ENCODE assay signal across 23 cellular contexts in the genomic region with DNA sequence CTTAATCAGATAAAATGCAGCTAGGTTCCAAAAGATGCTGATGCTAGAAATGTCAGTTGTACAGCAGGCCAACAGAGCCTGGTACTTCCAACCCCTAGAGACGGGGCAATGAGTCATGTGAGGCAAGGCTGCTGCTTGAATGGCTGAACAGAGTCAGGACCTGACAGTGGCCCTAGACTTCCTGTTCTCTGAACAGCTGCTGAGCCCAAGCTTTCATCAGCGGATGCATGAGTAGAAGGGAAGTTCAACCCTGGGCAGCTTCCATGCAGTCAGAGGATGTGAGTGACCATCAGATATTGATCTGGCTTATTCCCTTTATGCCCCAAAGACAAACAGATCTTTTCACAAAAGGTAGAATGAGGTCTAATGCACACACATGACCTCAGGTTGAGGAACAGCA.
DNase-seq lines count a peak whose midpoint lies in the region; ATAC-seq, FAIRE-seq and TF ChIP-seq lines count a peak whose summit lies in the region.
"Had no signal": no experiment of that assay in that cellular context is flagged by ENCODE, and none has a peak within 500 bp of the region (broad histone marks: within the 10 kb centered on the region; RNA-seq: fewer than 3 reads in every experiment).

No MANE protein-coding gene starts in this region.

- H3K4me1 Mint-ChIP-seq in effector memory CD8-positive, alpha-beta T cell (ENCODE audit: low read depth in 2 of 2) = no peaks in the 10 kb centered on the region
- H3K4me1 Mint-ChIP-seq: CD8-positive, alpha-beta memory T cell had no signal

- no peaks in the 10 kb centered on the region for H3K27me3 Mint-ChIP-seq in effector memory CD8-positive, alpha-beta T cell
- H3K27me3 Mint-ChIP-seq: CD8-positive, alpha-beta memory T cell had no signal

- no peak overlapping the region for H3K9ac ChIP-seq in endothelial cell of umbilical vein (replicated peaks; ENCODE audit: extremely low read depth, insufficient read depth, low read length)
- H3K9ac ChIP-seq: BLaER1, GM23248 had no signal

- TF ChIP-seq CTCF in endothelial cell of umbilical vein (IDR thresholded peaks at IDR 0.05; ENCODE audit: extremely low read depth in 1 of 2, insufficient read depth in 1 of 2, low read depth in 1 of 2, low read length in 2 of 2) = no peak

- no peaks in the 10 kb centered on the region for H3K79me2 ChIP-seq in endothelial cell of umbilical vein (ENCODE audit: control insufficient read depth, insufficient read depth, low read length)

- H2AFZ ChIP-seq in endothelial cell of umbilical vein (ENCODE audit: low read depth, low read length) = peak overlapping the region; percentile 19
- H2AFZ ChIP-seq: GM23248 had no signal

- peaks cover 4 to 9% of the 10 kb centered on the region in 2 donors for H3K9me3 Mint-ChIP-seq in effector memory CD8-positive, alpha-beta T cell

- no peak overlapping the region for H3K4me3 ChIP-seq in endothelial cell of umbilical vein (replicated peaks in 1 of 3; ENCODE audit: insufficient read depth in 1 of 3, low read depth in 1 of 3, low read length in 3 of 3)
- H3K4me3 ChIP-seq: BLaER1, GM23248, K562 had no signal

- CTCF ChIA-PET in endothelial cell of umbilical vein (lab: Charles Lee) = interaction anchor here (1.5 kb wide), 1 partner anchor 9 kb away, joined by 6 read pairs; no protein-coding TSS in a partner anchor

- no peak overlapping the region for H3K4me3 Mint-ChIP-seq in effector memory CD8-positive, alpha-beta T cell
- H3K4me3 Mint-ChIP-seq: CD8-positive, alpha-beta memory T cell had no signal

- no peaks in the 10 kb centered on the region for H3K36me3 Mint-ChIP-seq in effector memory CD8-positive, alpha-beta T cell (ENCODE audit: insufficient read depth)
- H3K36me3 Mint-ChIP-seq: CD8-positive, alpha-beta memory T cell had no signal

- POLR2A ChIA-PET in endothelial cell of umbilical vein (lab: Charles Lee) = no interaction called here

- intact Hi-C loops in endothelial cell of umbilical vein (cut with micrococcal nuclease) = loop anchor here (5.0 kb wide), 1 partner anchor 43 kb away; no protein-coding TSS in a partner anchor
- intact Hi-C loops in cardiac septum (cut with DNase I) = no loop called here

- peak overlapping the region; percentile 27 for H3K4me2 ChIP-seq in endothelial cell of umbilical vein (ENCODE audit: insufficient read depth, low read length)
- H3K4me2 ChIP-seq: BLaER1 had no signal

- no peak for TF ChIP-seq POLR2A in endothelial cell of umbilical vein (IDR thresholded peaks at IDR 0.05; ENCODE audit: low read depth, low read length)

- BruUV-seq in endothelial cell of umbilical vein (replicated peaks; lab: Mats Ljungman, UMichigan) = no TSS peak

- no peaks in the 10 kb centered on the region for H3K27me3 ChIP-seq in endothelial cell of umbilical vein (ENCODE audit: control insufficient read depth in 2 of 2, insufficient read depth in 2 of 2, low read length in 2 of 2)
- H3K27me3 ChIP-seq: BLaER1 had no signal

- peaks cover 14% of the 10 kb centered on the region for H3K4me1 ChIP-seq in endothelial cell of umbilical vein (ENCODE audit: control insufficient read depth, extremely low read depth, insufficient read depth, low read length)

- H3K27ac ChIP-seq in endothelial cell of umbilical vein (ENCODE audit: insufficient read depth, low read depth, low read length) = peak overlapping the region; percentile 47
- H3K27ac ChIP-seq: 22Rv1, BLaER1, GM23248 had no signal

- H4K20me1 ChIP-seq in endothelial cell of umbilical vein (replicated peaks; ENCODE audit: control insufficient read depth, extremely low read depth, insufficient read depth, low read length) = no peaks in the 10 kb centered on the region
- H4K20me1 ChIP-seq: BLaER1 had no signal

- ATAC-seq in effector memory CD8-positive, alpha-beta T cell (replicated peaks) = no peak
- ATAC-seq: HCT116, K562 had no signal

- H3K36me3 ChIP-seq in endothelial cell of umbilical vein (ENCODE audit: control insufficient read depth in 2 of 2, extremely low read depth in 1 of 2, insufficient read depth in 2 of 2, low read length in 2 of 2) = no peaks in the 10 kb centered on the region
- H3K36me3 ChIP-seq: BLaER1 had no signal

- H3K9me3 ChIP-seq in endothelial cell of umbilical vein (replicated peaks; ENCODE audit: control insufficient read depth, insufficient read depth, low read length) = no peaks in the 10 kb centered on the region
- H3K9me3 ChIP-seq: BLaER1 had no signal

- H3K27ac Mint-ChIP-seq in effector memory CD8-positive, alpha-beta T cell = no peak overlapping the region
- H3K27ac Mint-ChIP-seq: CD8-positive, alpha-beta memory T cell had no signal

- no peaks in the 10 kb centered on the region for H3K9me1 ChIP-seq in endothelial cell of umbilical vein (replicated peaks; ENCODE audit: control insufficient read depth, extremely low read depth, insufficient read depth, low read length)

- DNase-seq in DMS53 (lab: John Stamatoyannopoulos, UW) (peak; percentile 8), DMS53 treated with DMSO at 0.1 percent for 48 hours (lab: John Stamatoyannopoulos, UW; ENCODE audit: unreplicated experiment) (no peak), RPMI7951 (ENCODE audit: low read depth) (peak; percentile 8), endothelial cell of umbilical vein (ENCODE audit: low read depth, low spot score) (peak; percentile 92), urothelium cell line (ENCODE audit: low spot score) (no peak), cardiac septum (ENCODE audit: low spot score) (no peak)
- no peak for DNase-seq in effector memory CD8-positive, alpha-beta T cell
- DNase-seq in stimulated activated CD4-positive, alpha-beta T cell treated with anti-CD3 and anti-CD28 coated beads, Interleukin-1b, Interleukin-23, amount 100 ng/mL, for 48 hours = no peak
- DNase-seq: CD8-positive, alpha-beta memory T cell; DMS153; GM23248; NCI-H1417; NCI-H2029; NCI-H2171 treated with DMSO at 0.1 percent for 48 hours; NCI-H774; SHP77 treated with DMSO at 0.1 percent for 48 hours had no signal

- FAIRE-seq in endothelial cell of umbilical vein (lab: Jason Lieb, UNC) = peak; percentile 97
- peak; percentile 42 for FAIRE-seq in urothelium cell line (lab: Jason Lieb, UNC)
- FAIRE-seq: G401.6, GM12892, HTR-8/SVneo, K562 had no signal

- dilution Hi-C loops in endothelial cell of umbilical vein (cut with MboI; ENCODE audit: extremely low pct_ligation_motif_present, low sequenced_read_pairs) = no loop called here

TF ChIP-seq in endothelial cell of umbilical vein, 7 proteins besides CTCF, POLR2A, EP300 and RAD21:
- TF ChIP-seq EZH2 (IDR thresholded peaks at IDR 0.05; ENCODE audit: borderline replicate concordance, low read depth, low read length, severe bottlenecking) (no peak), JUN (IDR thresholded peaks at IDR 0.05; ENCODE audit: borderline replicate concordance, insufficient read depth, insufficient read length, low read depth) (peak; percentile 77), POLR2AphosphoS5 (IDR thresholded peaks at IDR 0.05; ENCODE audit: insufficient read depth, low read depth, low read length) (peak; percentile 95), GATA2 (IDR thresholded peaks at IDR 0.05; ENCODE audit: insufficient read depth, insufficient read length, low read depth, low read length) (peak; percentile 99), MYC (IDR thresholded peaks at IDR 0.05; ENCODE audit: low read depth, low read length) (no peak), FOS (IDR thresholded peaks at IDR 0.05; ENCODE audit: borderline replicate concordance, insufficient read depth, low read length) (peak; percentile 94)
- TF ChIP-seq, protein P1, sequence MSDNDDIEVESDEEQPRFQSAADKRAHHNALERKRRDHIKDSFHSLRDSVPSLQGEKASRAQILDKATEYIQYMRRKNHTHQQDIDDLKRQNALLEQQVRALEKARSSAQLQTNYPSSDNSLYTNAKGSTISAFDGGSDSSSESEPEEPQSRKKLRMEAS (IDR thresholded peaks at IDR 0.05; ENCODE audit: insufficient read depth, insufficient read length) = peak; percentile 60

Comparison
In these comparisons a context has a peak if more than half of its experiments do, and no peak if none do; other contexts are left out.
1. DNase-seq: peak in DMS53 (single experiment), RPMI7951 (single experiment) and endothelial cell of umbilical vein (single experiment); none in DMS53 treated with DMSO at 0.1 percent for 48 hours (single experiment), urothelium cell line (single experiment), effector memory CD8-positive, alpha-beta T cell (0 of 3), cardiac septum (single experiment) and stimulated activated CD4-positive, alpha-beta T cell treated with anti-CD3 and anti-CD28 coated beads, Interleukin-1b, Interleukin-23, amount 100 ng/mL, for 48 hours (single experiment).